ENCODE assay signal across 18 cellular contexts in the genomic region with DNA sequence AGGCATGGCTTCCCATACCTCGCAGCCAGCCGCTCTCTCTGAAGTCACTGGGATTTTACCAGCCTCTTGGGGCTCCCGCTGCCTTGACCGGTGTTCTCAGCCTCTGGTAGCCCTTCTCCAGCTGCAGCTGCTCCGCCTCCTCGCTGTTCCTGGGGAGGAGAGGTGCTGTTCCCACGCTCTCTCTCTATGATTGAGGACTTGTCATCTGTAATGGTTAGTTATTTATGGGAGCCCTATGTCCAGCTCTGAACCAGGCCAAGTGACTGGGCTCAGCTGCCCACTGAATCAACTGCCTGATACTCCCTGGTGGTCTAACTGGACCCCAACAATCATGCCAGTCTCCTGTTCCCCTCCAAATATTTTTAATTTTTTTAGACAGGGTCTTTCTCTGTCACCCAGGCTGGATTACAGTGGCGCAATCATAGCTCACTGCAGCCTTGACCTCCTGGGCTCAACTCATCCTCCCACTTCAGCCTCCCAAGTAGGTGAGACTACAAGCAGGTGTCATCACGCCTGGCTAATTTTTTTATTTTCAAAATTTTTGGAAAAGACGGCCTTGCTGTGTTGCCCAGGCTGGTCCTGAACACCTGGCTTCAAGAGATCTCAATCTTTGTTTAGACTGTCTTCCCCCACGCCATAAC.
"Had no signal": no experiment of that assay in that cellular context is flagged by ENCODE, and none has a peak within 500 bp of the region (broad histone marks: within the 10 kb centered on the region; RNA-seq: fewer than 3 reads in every experiment).

No MANE protein-coding gene starts in this region.

- H3K4me3 ChIP-seq: esophagus muscularis mucosa, gastroesophageal sphincter, lung, sigmoid colon had no signal

- FAIRE-seq: kidney, small intestine, urothelium cell line had no signal

- H3K36me3 ChIP-seq: esophagus muscularis mucosa, gastroesophageal sphincter, sigmoid colon had no signal

- H3K9me3 Mint-ChIP-seq: effector memory CD8-positive, alpha-beta T cell; natural killer cell treated with Interleukin-12 subunit alpha and Interleukin-12 subunit beta and Interleukin-15 and Interleukin-18, amount 100 ng/mL, for 72 hours; type B pancreatic cell had no signal

- H3K36me3 Mint-ChIP-seq: natural killer cell treated with Interleukin-12 subunit alpha and Interleukin-12 subunit beta and Interleukin-15 and Interleukin-18, amount 100 ng/mL, for 72 hours; type B pancreatic cell had no signal

- H3K9me3 ChIP-seq: esophagus muscularis mucosa, gastroesophageal sphincter, sigmoid colon had no signal

- H3K27ac ChIP-seq: epithelial cell of prostate, esophagus muscularis mucosa, gastroesophageal sphincter, sigmoid colon had no signal

- H3K27ac Mint-ChIP-seq: effector memory CD8-positive, alpha-beta T cell; natural killer cell treated with Interleukin-12 subunit alpha and Interleukin-12 subunit beta and Interleukin-15 and Interleukin-18, amount 100 ng/mL, for 72 hours; type B pancreatic cell had no signal

- DNase-seq: effector memory CD8-positive, alpha-beta T cell; glutamatergic neuron; kidney; left cardiac atrium; left ventricle myocardium superior; mesenchymal stem cell; midbrain; sigmoid colon; small intestine; stimulated activated CD4-positive, alpha-beta T cell treated with anti-CD3 and anti-CD28 coated beads, Interleukin-2, amount 100 ng/mL, for 48 hours; stimulated activated naive CD4-positive, alpha-beta T cell treated with Interleukin-2 at 50 U/mL for 16 hours had no signal

- H3K4me3 Mint-ChIP-seq: effector memory CD8-positive, alpha-beta T cell; natural killer cell treated with Interleukin-12 subunit alpha and Interleukin-12 subunit beta and Interleukin-15 and Interleukin-18, amount 100 ng/mL, for 72 hours; type B pancreatic cell had no signal

- ATAC-seq: effector memory CD8-positive, alpha-beta T cell; gastroesophageal sphincter; left cardiac atrium; left ventricle myocardium superior; natural killer cell treated with Interleukin-12 subunit alpha and Interleukin-12 subunit beta and Interleukin-15 and Interleukin-18, amount 100 ng/mL, for 72 hours had no signal
